In the genomic region with DNA sequence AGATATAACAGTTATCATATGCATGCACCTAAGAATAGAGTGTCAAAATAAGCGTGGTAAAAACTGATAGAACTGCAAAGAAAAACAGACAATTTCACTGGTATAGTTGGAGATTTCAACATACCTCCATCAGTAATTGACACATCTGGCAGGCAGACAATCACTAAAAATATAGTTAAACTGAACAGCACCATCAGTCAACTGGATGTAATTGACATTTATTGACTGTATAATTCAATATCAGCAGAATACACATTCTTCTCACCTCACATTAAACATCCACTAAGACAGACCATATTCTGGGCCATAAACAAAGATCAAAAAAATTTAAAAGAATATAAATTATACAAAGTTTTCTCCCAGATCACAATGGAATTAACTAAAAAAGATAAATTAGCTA, we compare ENCODE assay signal across 9 cellular contexts.
"Had no signal": no experiment of that assay in that cellular context is flagged by ENCODE, and none has a peak within 500 bp of the region (broad histone marks: within the 10 kb centered on the region; RNA-seq: fewer than 3 reads in every experiment).

No MANE protein-coding gene starts in this region.

- H3K9ac ChIP-seq: GM23248 had no signal

- H3K4me1 ChIP-seq: HAP-1 had no signal

- H3K9me3 ChIP-seq: HAP-1 had no signal

- H2AFZ ChIP-seq: GM23248, GM23338 had no signal

- H3K36me3 ChIP-seq: HAP-1 had no signal

- H3K27ac ChIP-seq: GM23248 had no signal

- H3K4me2 ChIP-seq: GM23338 had no signal

- H3K4me3 ChIP-seq: GM23248, GM23338, HAP-1 had no signal

- ATAC-seq: GM23338, HCT116 had no signal

- DNase-seq: GM23248, GOT3, H7, H9, HCEC 1CT, HFFc6 had no signal
